Comparison of ENCODE assay signal across 17 cellular contexts in genomic region chr11:99432677-99433076, GRCh38.
DNase-seq lines count a peak whose midpoint lies in the region; ATAC-seq and TF ChIP-seq lines count a peak whose summit lies in the region.
"Had no signal": no experiment of that assay in that cellular context is flagged by ENCODE, and none has a peak within 500 bp of the region (broad histone marks: within the 10 kb centered on the region; RNA-seq: fewer than 3 reads in every experiment).

No MANE protein-coding gene starts in this region.

- H3K27ac Mint-ChIP-seq in neural progenitor cell, result no peak overlapping the region
- H3K27ac Mint-ChIP-seq: CD8-positive, alpha-beta memory T cell; HFFc6 had no signal

- no peaks in the 10 kb centered on the region for H3F3A ChIP-seq in neural progenitor cell (ENCODE audit: low read depth)

- H3K4me2 ChIP-seq in neural progenitor cell (no peak overlapping the region), Karpas-422 (ENCODE audit: low read depth, low read length, poor library complexity, severe bottlenecking) (no peak overlapping the region)

- H3K27ac ChIP-seq in neural progenitor cell (no peak overlapping the region), Karpas-422 (ENCODE audit: low read length) (no peak overlapping the region)
- H3K27ac ChIP-seq: HL-60 had no signal

- H3K36me3 ChIP-seq in neural progenitor cell (no peaks in the 10 kb centered on the region), Karpas-422 (ENCODE audit: insufficient read depth, low read length) (no peaks in the 10 kb centered on the region)
- H3K36me3 ChIP-seq: BE2C had no signal

- H3K9ac ChIP-seq in neural progenitor cell (no peak overlapping the region), Karpas-422 (ENCODE audit: low read length) (no peak overlapping the region)

- H3K4me1 Mint-ChIP-seq in neural progenitor cell, result no peaks in the 10 kb centered on the region
- H3K4me1 Mint-ChIP-seq: CD8-positive, alpha-beta memory T cell had no signal

- H3K4me3 ChIP-seq in neural progenitor cell (no peak overlapping the region), Karpas-422 (ENCODE audit: low read length) (no peak overlapping the region)
- H3K4me3 ChIP-seq: K562 had no signal

- H3K4me1 ChIP-seq in neural progenitor cell (no peaks in the 10 kb centered on the region), Karpas-422 (ENCODE audit: low read length) (no peaks in the 10 kb centered on the region)
- H3K4me1 ChIP-seq: BE2C had no signal

- TF ChIP-seq CTCF in neural progenitor cell (IDR thresholded peaks at IDR 0.05), result no peak

- H3K27me3 ChIP-seq in neural progenitor cell (no peaks in the 10 kb centered on the region), Karpas-422 (ENCODE audit: low read length) (no peaks in the 10 kb centered on the region)
- H3K27me3 ChIP-seq: BE2C had no signal

- no peak overlapping the region for H3K4me3 Mint-ChIP-seq in neural progenitor cell
- H3K4me3 Mint-ChIP-seq: CD8-positive, alpha-beta memory T cell; HFFc6 had no signal

- H3K9me3 Mint-ChIP-seq in neural progenitor cell, result no peaks in the 10 kb centered on the region

- no peaks in the 10 kb centered on the region for H3K36me3 Mint-ChIP-seq in neural progenitor cell
- H3K36me3 Mint-ChIP-seq: CD8-positive, alpha-beta memory T cell had no signal

- peak; percentile 60 for ATAC-seq in GM19025 (IDR thresholded peaks at IDR 0.05; ENCODE audit: low read depth, unreplicated experiment)
- ATAC-seq in GM21786 (IDR thresholded peaks at IDR 0.05; ENCODE audit: unreplicated experiment), result peak; percentile 78
- ATAC-seq in HG03432 (IDR thresholded peaks at IDR 0.05; ENCODE audit: unreplicated experiment), result peak; percentile 90
- ATAC-seq: K562 had no signal

- H3K79me2 ChIP-seq in neural progenitor cell (ENCODE audit: low read depth) (no peaks in the 10 kb centered on the region), Karpas-422 (ENCODE audit: low read length) (no peaks in the 10 kb centered on the region)

- DNase-seq in neural progenitor cell (ENCODE audit: low spot score) (no peak), NCI-H524 treated with DMSO at 0.1 percent for 48 hours (lab: John Stamatoyannopoulos, UW) (no peak), Karpas-422 (no peak)
- DNase-seq in activated CD8-positive, alpha-beta memory T cell treated with anti-CD3 and anti-CD28 coated beads, Interleukin-2, amount 50 U/mL, for 4 hours, result no peak
- DNase-seq: BE2C; CD8-positive, alpha-beta memory T cell; HFFc6; NCI-H1105; NCI-H1694 treated with DMSO at 0.1 percent for 48 hours; NCI-H446 treated with DMSO at 0.1 percent for 48 hours; SIG-M5; SW 1271 had no signal

- H3K9me3 ChIP-seq in neural progenitor cell (ENCODE audit: low read depth), result no peaks in the 10 kb centered on the region
- H3K9me3 ChIP-seq in Karpas-422 (ENCODE audit: low read length), result peaks cover 66% of the 10 kb centered on the region
- H3K9me3 ChIP-seq: BE2C had no signal

- H2AFZ ChIP-seq in neural progenitor cell (replicated peaks) (peak overlapping the region; percentile 54), Karpas-422 (ENCODE audit: low read length) (no peak overlapping the region)

- no peaks in the 10 kb centered on the region for H3K27me3 Mint-ChIP-seq in neural progenitor cell (ENCODE audit: insufficient read depth, low read depth)
- H3K27me3 Mint-ChIP-seq: CD8-positive, alpha-beta memory T cell had no signal

- H4K20me1 ChIP-seq in neural progenitor cell (ENCODE audit: low read depth), result no peaks in the 10 kb centered on the region
- H4K20me1 ChIP-seq in Karpas-422 (ENCODE audit: insufficient read depth, low read depth, low read length), result no peaks in the 10 kb centered on the region

- H3K9me2 ChIP-seq in Karpas-422 (replicated peaks; ENCODE audit: insufficient read depth, low read length), result no peaks in the 10 kb centered on the region
